1 cellular context compared by ENCODE assay signal in the genomic region with DNA sequence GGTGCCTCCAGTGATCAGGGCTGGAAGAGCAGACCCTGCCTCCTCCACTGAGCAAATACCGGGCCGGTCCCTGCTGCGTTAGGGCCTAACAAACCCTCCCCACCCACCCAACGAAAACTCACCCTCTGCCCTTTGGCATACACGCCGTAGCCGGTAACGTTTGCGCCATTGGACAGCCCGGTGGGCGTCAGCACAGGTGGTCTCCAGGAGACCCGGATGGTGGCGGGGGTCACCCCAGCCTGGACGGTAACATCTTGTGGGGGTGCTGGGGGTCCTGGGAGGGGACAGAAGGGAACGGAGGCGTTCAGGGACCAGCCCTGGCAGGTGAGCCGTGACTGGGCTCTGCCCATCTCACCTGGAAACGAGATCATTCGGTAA.
TF ChIP-seq lines count a peak whose summit lies in the region.

No MANE protein-coding gene starts in this region.

TF ChIP-seq in HepG2, 621 proteins besides CTCF, POLR2A, EP300 and RAD21 (continued from another document):
- no peak for TF ChIP-seq HNF4G (IDR thresholded peaks at IDR 0.05; ENCODE audit: borderline replicate concordance, low read depth, low read length)
- TF ChIP-seq HNF4G (CRISPR knock-in tag; IDR thresholded peaks at IDR 0.05; ENCODE audit: borderline replicate concordance, low read depth), result no peak
- no peak for TF ChIP-seq BRD4 (CRISPR knock-in tag; IDR thresholded peaks at IDR 0.05)
- TF ChIP-seq, protein P1, sequence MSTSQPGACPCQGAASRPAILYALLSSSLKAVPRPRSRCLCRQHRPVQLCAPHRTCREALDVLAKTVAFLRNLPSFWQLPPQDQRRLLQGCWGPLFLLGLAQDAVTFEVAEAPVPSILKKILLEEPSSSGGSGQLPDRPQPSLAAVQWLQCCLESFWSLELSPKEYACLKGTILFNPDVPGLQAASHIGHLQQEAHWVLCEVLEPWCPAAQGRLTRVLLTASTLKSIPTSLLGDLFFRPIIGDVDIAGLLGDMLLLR (CRISPR knock-in tag; IDR thresholded peaks at IDR 0.05), result no peak
- TF ChIP-seq ZNF326 (CRISPR knock-in tag; IDR thresholded peaks at IDR 0.05; ENCODE audit: borderline replicate concordance), result no peak
TF ChIP-seq in HepG2: peak in this region for 0.
